2 cellular contexts compared by ENCODE assay signal in genomic region chr3:152287898-152288576, GRCh38.
TF ChIP-seq lines count a peak whose summit lies in the region.

No MANE protein-coding gene starts in this region.

TF ChIP-seq in A549, 52 proteins besides CTCF, POLR2A, EP300 and RAD21 (continued from another document):
- TF ChIP-seq, protein P1, sequence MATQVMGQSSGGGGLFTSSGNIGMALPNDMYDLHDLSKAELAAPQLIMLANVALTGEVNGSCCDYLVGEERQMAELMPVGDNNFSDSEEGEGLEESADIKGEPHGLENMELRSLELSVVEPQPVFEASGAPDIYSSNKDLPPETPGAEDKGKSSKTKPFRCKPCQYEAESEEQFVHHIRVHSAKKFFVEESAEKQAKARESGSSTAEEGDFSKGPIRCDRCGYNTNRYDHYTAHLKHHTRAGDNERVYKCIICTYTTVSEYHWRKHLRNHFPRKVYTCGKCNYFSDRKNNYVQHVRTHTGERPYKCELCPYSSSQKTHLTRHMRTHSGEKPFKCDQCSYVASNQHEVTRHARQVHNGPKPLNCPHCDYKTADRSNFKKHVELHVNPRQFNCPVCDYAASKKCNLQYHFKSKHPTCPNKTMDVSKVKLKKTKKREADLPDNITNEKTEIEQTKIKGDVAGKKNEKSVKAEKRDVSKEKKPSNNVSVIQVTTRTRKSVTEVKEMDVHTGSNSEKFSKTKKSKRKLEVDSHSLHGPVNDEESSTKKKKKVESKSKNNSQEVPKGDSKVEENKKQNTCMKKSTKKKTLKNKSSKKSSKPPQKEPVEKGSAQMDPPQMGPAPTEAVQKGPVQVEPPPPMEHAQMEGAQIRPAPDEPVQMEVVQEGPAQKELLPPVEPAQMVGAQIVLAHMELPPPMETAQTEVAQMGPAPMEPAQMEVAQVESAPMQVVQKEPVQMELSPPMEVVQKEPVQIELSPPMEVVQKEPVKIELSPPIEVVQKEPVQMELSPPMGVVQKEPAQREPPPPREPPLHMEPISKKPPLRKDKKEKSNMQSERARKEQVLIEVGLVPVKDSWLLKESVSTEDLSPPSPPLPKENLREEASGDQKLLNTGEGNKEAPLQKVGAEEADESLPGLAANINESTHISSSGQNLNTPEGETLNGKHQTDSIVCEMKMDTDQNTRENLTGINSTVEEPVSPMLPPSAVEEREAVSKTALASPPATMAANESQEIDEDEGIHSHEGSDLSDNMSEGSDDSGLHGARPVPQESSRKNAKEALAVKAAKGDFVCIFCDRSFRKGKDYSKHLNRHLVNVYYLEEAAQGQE (IDR thresholded peaks at IDR 0.05): no peak
- TF ChIP-seq MAFK (IDR thresholded peaks at IDR 0.05; ENCODE audit: partially characterized antibody) (no peak), EHMT2 (IDR thresholded peaks at IDR 0.05; ENCODE audit: low read depth) (no peak)
TF ChIP-seq in A549: peak in this region for 0.

TF ChIP-seq in GM23338, 12 proteins besides CTCF, POLR2A, EP300 and RAD21:
- no peak for TF ChIP-seq ZNF462 (CRISPR knock-in tag; IDR thresholded peaks at IDR 0.05)
- TF ChIP-seq, protein P2, sequence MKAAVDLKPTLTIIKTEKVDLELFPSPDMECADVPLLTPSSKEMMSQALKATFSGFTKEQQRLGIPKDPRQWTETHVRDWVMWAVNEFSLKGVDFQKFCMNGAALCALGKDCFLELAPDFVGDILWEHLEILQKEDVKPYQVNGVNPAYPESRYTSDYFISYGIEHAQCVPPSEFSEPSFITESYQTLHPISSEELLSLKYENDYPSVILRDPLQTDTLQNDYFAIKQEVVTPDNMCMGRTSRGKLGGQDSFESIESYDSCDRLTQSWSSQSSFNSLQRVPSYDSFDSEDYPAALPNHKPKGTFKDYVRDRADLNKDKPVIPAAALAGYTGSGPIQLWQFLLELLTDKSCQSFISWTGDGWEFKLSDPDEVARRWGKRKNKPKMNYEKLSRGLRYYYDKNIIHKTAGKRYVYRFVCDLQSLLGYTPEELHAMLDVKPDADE (IDR thresholded peaks at IDR 0.05): no peak
- TF ChIP-seq, protein P1 (IDR thresholded peaks at IDR 0.05; ENCODE audit: unreplicated experiment): no peak
- no peak for TF ChIP-seq EZH2phosphoT487 (IDR thresholded peaks at IDR 0.05; ENCODE audit: unreplicated experiment)
- TF ChIP-seq CREB1 (CRISPR knock-in tag; IDR thresholded peaks at IDR 0.05; ENCODE audit: low read depth): no peak
- no peak for TF ChIP-seq EZH2 (IDR thresholded peaks at IDR 0.05; ENCODE audit: low read depth, unreplicated experiment)
- TF ChIP-seq NANOG (IDR thresholded peaks at IDR 0.05; ENCODE audit: borderline replicate concordance): no peak
- TF ChIP-seq STAT1 (IDR thresholded peaks at IDR 0.05; ENCODE audit: unreplicated experiment): no peak
